Comparison of ENCODE assay signal across 20 cellular contexts in genomic region chr5:89064691-89065207, GRCh38.
A peak's percentile ranks its signal among the peaks of the same experiment; 100 is the strongest.
DNase-seq lines count a peak whose midpoint lies in the region; ATAC-seq and TF ChIP-seq lines count a peak whose summit lies in the region.
"Had no signal": no experiment of that assay in that cellular context is flagged by ENCODE, and none has a peak within 500 bp of the region (broad histone marks: within the 10 kb centered on the region; RNA-seq: fewer than 3 reads in every experiment).

No MANE protein-coding gene starts in this region.

- intact Hi-C loops in PC-3 (cut with micrococcal nuclease) (no loop called here), Caco-2 (cut with micrococcal nuclease; ENCODE audit: unreplicated experiment) (no loop called here)

- no peaks in the 10 kb centered on the region for H3F3A ChIP-seq in PC-3 (ENCODE audit: low read length, unreplicated experiment)

- BruUV-seq in PC-3 (replicated peaks; lab: Mats Ljungman, UMichigan) (no TSS peak), Caco-2 (replicated peaks; lab: Mats Ljungman, UMichigan) (no TSS peak)

- H3K9me2 ChIP-seq in PC-3 (replicated peaks; ENCODE audit: low read length), result no peaks in the 10 kb centered on the region

- CTCF ChIA-PET in PC-3 (lab: Charles Lee), result no interaction called here
- CTCF ChIA-PET in Caco-2 (lab: Charles Lee), result no interaction called here

- H3K27me3 ChIP-seq in KMS-11 (ENCODE audit: insufficient read depth, low read depth) (no peaks in the 10 kb centered on the region), PC-3 (ENCODE audit: low read length) (no peaks in the 10 kb centered on the region), Caco-2 (replicated peaks; ENCODE audit: control insufficient read depth, insufficient read depth, low read length) (no peaks in the 10 kb centered on the region)
- H3K27me3 ChIP-seq: BE2C had no signal

- H3K9me3 ChIP-seq in PC-3 (ENCODE audit: low read length) (no peaks in the 10 kb centered on the region), Caco-2 (no peaks in the 10 kb centered on the region)
- H3K9me3 ChIP-seq: BE2C had no signal

- H3K36me3 ChIP-seq in KMS-11 (ENCODE audit: insufficient read depth), result no peaks in the 10 kb centered on the region
- no peaks in the 10 kb centered on the region for H3K36me3 ChIP-seq in PC-3 (ENCODE audit: low read depth, low read length)
- H3K36me3 ChIP-seq in Caco-2 (ENCODE audit: control insufficient read depth, insufficient read depth, low read length), result no peaks in the 10 kb centered on the region
- H3K36me3 ChIP-seq: BE2C had no signal

- no peaks in the 10 kb centered on the region for H4K20me1 ChIP-seq in KMS-11 (ENCODE audit: insufficient read depth)
- H4K20me1 ChIP-seq in PC-3 (ENCODE audit: low read length), result no peaks in the 10 kb centered on the region

- POLR2A ChIA-PET in PC-3 (lab: Charles Lee; ENCODE audit: unreplicated experiment) (no interaction called here), Caco-2 (lab: Charles Lee) (no interaction called here)

- H3K79me2 ChIP-seq in KMS-11 (ENCODE audit: insufficient read depth, low read depth) (no peaks in the 10 kb centered on the region), PC-3 (ENCODE audit: low read length) (no peaks in the 10 kb centered on the region)

- no peak overlapping the region for H3K4me3 ChIP-seq in KMS-11 (IDR thresholded peaks at IDR 0.05; ENCODE audit: insufficient read depth, low read depth, low read length)
- H3K4me3 ChIP-seq in PC-3 (ENCODE audit: low read length), result no peak overlapping the region
- no peak overlapping the region for H3K4me3 ChIP-seq in Caco-2 (ENCODE audit: low read depth, low read length)
- H3K4me3 ChIP-seq: PC-9, SK-N-MC had no signal

- no peak overlapping the region for H3K9ac ChIP-seq in KMS-11
- H3K9ac ChIP-seq in PC-3 (ENCODE audit: low read length), result no peak overlapping the region

- H3K4me1 ChIP-seq in KMS-11 (ENCODE audit: low read depth, poor library complexity, severe bottlenecking), result peaks cover 52% of the 10 kb centered on the region
- H3K4me1 ChIP-seq in PC-3 (ENCODE audit: insufficient read depth, low read length), result peaks cover 11% of the 10 kb centered on the region; the same call in 1 of the 2 replicates
- no peaks in the 10 kb centered on the region for H3K4me1 ChIP-seq in Caco-2
- H3K4me1 ChIP-seq: BE2C had no signal

- no peak for TF ChIP-seq CTCF in KMS-11 (conservative IDR thresholded peaks at IDR 0.05; ENCODE audit: low read depth, low read length)
- no peak for TF ChIP-seq CTCF in PC-3 (conservative IDR thresholded peaks at IDR 0.05; ENCODE audit: low read depth, low read length)
- TF ChIP-seq CTCF in Caco-2 (IDR thresholded peaks at IDR 0.05; ENCODE audit: insufficient read depth in 1 of 2, low read depth in 1 of 2, low read length in 1 of 2, severe bottlenecking in 1 of 2, unreplicated experiment in 1 of 2), result no peak

- H3K36me3 Mint-ChIP-seq in immature natural killer cell (no peaks in the 10 kb centered on the region), Caco-2 (ENCODE audit: insufficient read depth, unreplicated experiment) (no peaks in the 10 kb centered on the region)
- H3K36me3 Mint-ChIP-seq in natural killer cell treated with Interleukin-12 subunit alpha and Interleukin-12 subunit beta and Interleukin-15 and Interleukin-18, amount 100 ng/mL, for 72 hours, result no peaks in the 10 kb centered on the region
- H3K36me3 Mint-ChIP-seq: CD4-positive, CD25-positive, alpha-beta regulatory T cell had no signal

- H3K4me1 Mint-ChIP-seq in immature natural killer cell (peaks cover 24 to 35% of the 10 kb centered on the region in 2 donors), Caco-2 (ENCODE audit: low read depth, unreplicated experiment) (no peaks in the 10 kb centered on the region)
- H3K4me1 Mint-ChIP-seq in natural killer cell treated with Interleukin-12 subunit alpha and Interleukin-12 subunit beta and Interleukin-15 and Interleukin-18, amount 100 ng/mL, for 72 hours (ENCODE audit: low read depth in 2 of 2), result peaks cover 15% of the 10 kb centered on the region in 2 donors
- H3K4me1 Mint-ChIP-seq: CD4-positive, CD25-positive, alpha-beta regulatory T cell had no signal

- no peaks in the 10 kb centered on the region for H3K9me3 Mint-ChIP-seq in immature natural killer cell
- H3K9me3 Mint-ChIP-seq in natural killer cell treated with Interleukin-12 subunit alpha and Interleukin-12 subunit beta and Interleukin-15 and Interleukin-18, amount 100 ng/mL, for 72 hours, result no peaks in the 10 kb centered on the region
- H3K9me3 Mint-ChIP-seq in Caco-2 (ENCODE audit: unreplicated experiment), result no peaks in the 10 kb centered on the region

- H2AFZ ChIP-seq in KMS-11 (ENCODE audit: low read depth) (no peak overlapping the region), PC-3 (ENCODE audit: low read length) (no peak overlapping the region)
- H2AFZ ChIP-seq: PC-9 had no signal

- ATAC-seq in natural killer cell treated with Interleukin-12 subunit alpha and Interleukin-12 subunit beta and Interleukin-15 and Interleukin-18, amount 100 ng/mL, for 72 hours, result peak; percentile 59 to 74
- no peak for ATAC-seq in GM18498 (IDR thresholded peaks at IDR 0.05; ENCODE audit: unreplicated experiment)
- no peak for ATAC-seq in PC-3

- H3K4me3 Mint-ChIP-seq in immature natural killer cell (peak overlapping the region in 4 of 5 donors; percentile 23 to 70 (median 45)), Caco-2 (ENCODE audit: unreplicated experiment) (no peak overlapping the region)
- H3K4me3 Mint-ChIP-seq in natural killer cell treated with Interleukin-12 subunit alpha and Interleukin-12 subunit beta and Interleukin-15 and Interleukin-18, amount 100 ng/mL, for 72 hours, result no peak overlapping the region
- H3K4me3 Mint-ChIP-seq: CD4-positive, CD25-positive, alpha-beta regulatory T cell had no signal

- peak in 2 of 3 donors; percentile 10 to 31 for DNase-seq in immature natural killer cell
- no peak for DNase-seq in natural killer cell treated with Interleukin-12 subunit alpha and Interleukin-12 subunit beta and Interleukin-15 and Interleukin-18, amount 100 ng/mL, for 72 hours (ENCODE audit: low spot score)
- peak; percentile 66 for DNase-seq in superior temporal gyrus (ENCODE audit: extremely low spot score)
- DNase-seq in PC-3, result no peak
- DNase-seq in Caco-2, result no peak
- DNase-seq: BE2C; CD4-positive, CD25-positive, alpha-beta regulatory T cell; DMS 273 treated with DMSO at 0.1 percent for 48 hours; DMS79 treated with DMSO at 0.1 percent for 48 hours; NCI-H1048; NCI-H1417 treated with DMSO at 0.1 percent for 48 hours; NCI-H187; NCI-H446 treated with DMSO at 0.1 percent for 48 hours; NCI-H526 treated with DMSO at 0.1 percent for 48 hours; PC-9; RPMI8226; SHP77 treated with DMSO at 0.1 percent for 48 hours had no signal

- H3K27ac ChIP-seq in KMS-11 (no peak overlapping the region), PC-3 (ENCODE audit: low read length) (no peak overlapping the region)
- H3K27ac ChIP-seq: PC-9, SK-N-MC had no signal

- H3K27ac Mint-ChIP-seq in immature natural killer cell (peak overlapping the region; percentile 42 to 78 (median 58)), Caco-2 (ENCODE audit: unreplicated experiment) (no peak overlapping the region)
- H3K27ac Mint-ChIP-seq in natural killer cell treated with Interleukin-12 subunit alpha and Interleukin-12 subunit beta and Interleukin-15 and Interleukin-18, amount 100 ng/mL, for 72 hours, result peak overlapping the region; percentile 9 to 23
- H3K27ac Mint-ChIP-seq: CD4-positive, CD25-positive, alpha-beta regulatory T cell had no signal

- H3K4me2 ChIP-seq in KMS-11, result peak overlapping the region; percentile 66; the same call in 1 of the 2 replicates
- H3K4me2 ChIP-seq in PC-3 (ENCODE audit: low read length), result no peak overlapping the region
- H3K4me2 ChIP-seq: PC-9 had no signal

- peaks cover 0 to 3% (median 0%) of the 10 kb centered on the region in 3 donors for H3K27me3 Mint-ChIP-seq in immature natural killer cell (ENCODE audit: low read depth in 3 of 3)
- H3K27me3 Mint-ChIP-seq in natural killer cell treated with Interleukin-12 subunit alpha and Interleukin-12 subunit beta and Interleukin-15 and Interleukin-18, amount 100 ng/mL, for 72 hours, result no peaks in the 10 kb centered on the region
- peaks cover 4% of the 10 kb centered on the region for H3K27me3 Mint-ChIP-seq in Caco-2 (ENCODE audit: insufficient read depth, unreplicated experiment)
- H3K27me3 Mint-ChIP-seq: CD4-positive, CD25-positive, alpha-beta regulatory T cell had no signal

Comparison
In these comparisons a context has a peak if more than half of its experiments do, and no peak if none do; other contexts are left out.
1. DNase-seq: peak in immature natural killer cell (2 of 3) and superior temporal gyrus (single experiment); none in natural killer cell treated with Interleukin-12 subunit alpha and Interleukin-12 subunit beta and Interleukin-15 and Interleukin-18, amount 100 ng/mL, for 72 hours (single experiment), PC-3 (single experiment) and Caco-2 (0 of 2).
2. H3K4me3 Mint-ChIP-seq: peak in immature natural killer cell (4 of 5); none in natural killer cell treated with Interleukin-12 subunit alpha and Interleukin-12 subunit beta and Interleukin-15 and Interleukin-18, amount 100 ng/mL, for 72 hours (single experiment) and Caco-2 (single experiment).
3. ATAC-seq: peak in natural killer cell treated with Interleukin-12 subunit alpha and Interleukin-12 subunit beta and Interleukin-15 and Interleukin-18, amount 100 ng/mL, for 72 hours (2 of 2); none in GM18498 (single experiment) and PC-3 (single experiment).